Comparison of ENCODE assay signal across 8 cellular contexts in the genomic region with DNA sequence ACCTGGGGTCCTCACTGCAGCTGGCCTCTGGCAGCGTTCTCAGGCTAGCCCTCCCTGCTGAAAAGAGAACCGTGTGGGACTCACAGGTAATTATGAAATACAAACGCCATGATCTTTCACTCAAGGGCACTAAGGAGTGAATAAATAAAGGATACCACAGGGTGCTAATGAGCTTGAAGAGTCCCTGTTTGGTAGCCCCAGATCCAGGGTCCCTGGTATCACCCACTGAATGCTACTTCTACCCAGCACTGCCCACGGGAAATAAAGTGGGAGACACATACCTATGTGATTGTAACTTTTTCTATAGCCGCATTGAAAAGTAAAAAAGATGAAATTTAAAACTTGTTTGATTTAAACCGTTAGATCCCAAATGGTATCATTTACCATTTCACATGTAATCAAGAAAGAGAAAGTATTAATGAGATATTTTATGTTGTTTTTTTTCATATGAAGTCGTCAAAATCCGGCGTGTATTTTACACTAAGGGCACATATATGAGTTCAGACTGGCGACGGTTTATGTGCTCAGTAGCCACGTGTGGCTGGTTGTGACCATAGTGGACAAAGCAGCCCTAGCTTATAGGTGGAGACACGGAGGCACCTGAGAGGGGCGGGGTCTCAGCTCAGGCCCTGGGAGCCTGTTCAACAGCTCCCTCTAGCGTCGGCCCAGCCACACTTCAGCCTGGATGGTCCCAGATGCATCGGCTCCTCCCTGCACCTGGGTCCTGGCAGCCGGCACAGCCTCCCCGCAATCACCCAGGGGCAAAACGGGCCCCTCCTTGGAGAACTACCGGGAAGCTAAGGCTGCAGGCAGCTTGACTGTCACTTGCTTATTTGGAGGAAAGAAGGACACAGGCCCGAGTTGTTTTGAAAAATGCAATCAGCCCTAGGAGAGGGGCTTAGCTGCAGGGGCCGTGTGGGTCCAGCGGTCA. TPM values are rescaled to one million over a fixed set of nuclear protein-coding genes. Genes with fewer than 3 reads are reported as not detected.
DNase-seq lines count a peak whose midpoint lies in the region; ATAC-seq, FAIRE-seq and TF ChIP-seq lines count a peak whose summit lies in the region.

No MANE protein-coding gene starts in this region.

- peaks cover 0 to 14% of the 10 kb centered on the region in 2 experiments; a peak in 2 of 4 replicates for H3K79me1 ChIP-seq in IMR-90 (ENCODE audit: low read depth in 1 of 2, low read length in 2 of 2)

- H3K4me1 Mint-ChIP-seq in naive B cell = peaks cover 54 to 69% (median 67%) of the 10 kb centered on the region in 3 donors
- peaks cover 85% of the 10 kb centered on the region for H3K4me1 Mint-ChIP-seq in stimulated activated memory B cell treated with anti-CD40 and anti-IgM and Interleukin-4, amounts not matched to agents 10 μg/mL and 1 μg/mL and 100 μg/mL, for 72 hours

- dilution Hi-C loops in IMR-90 (cut with HindIII; ENCODE audit: low sequenced_read_pairs, unreplicated experiment) = no loop called here

- WGBS in IMR-90 (ENCODE audit: extremely low coverage in 2 of 2, insufficient read length in 1 of 2), 2 experiments = 7% methylated on average over 10 of the region's 24 CpGs; no CpG with 5 or more reads in 1 of the 2 experiments

- H3K9me3 Mint-ChIP-seq in naive B cell = peaks cover 0 to 3% (median 0%) of the 10 kb centered on the region in 7 donors
- peaks cover 6% of the 10 kb centered on the region for H3K9me3 Mint-ChIP-seq in stimulated activated memory B cell treated with anti-CD40 and anti-IgM and Interleukin-4, amounts not matched to agents 10 μg/mL and 1 μg/mL and 100 μg/mL, for 72 hours

- no peak overlapping the region for H4K91ac ChIP-seq in IMR-90 (ENCODE audit: insufficient read depth, low read depth, low read length)

- H3K9ac ChIP-seq in IMR-90 (ENCODE audit: low read depth, low read length) (no peak overlapping the region), OCI-LY1 (ENCODE audit: low read length) (peak overlapping the region; percentile 8; the same call in 1 of the 2 replicates)

- peaks cover 9% of the 10 kb centered on the region; the same call in 1 of the 2 replicates for H3K9me1 ChIP-seq in IMR-90 (ENCODE audit: insufficient read depth, low read length)

- no peaks in the 10 kb centered on the region for H3K27me3 Mint-ChIP-seq in naive B cell
- no peaks in the 10 kb centered on the region for H3K27me3 Mint-ChIP-seq in stimulated activated memory B cell treated with anti-CD40 and anti-IgM and Interleukin-4, amounts not matched to agents 10 μg/mL and 1 μg/mL and 100 μg/mL, for 72 hours

- 0 out of 2 replicates have a peak overlapping the region, but pooled peaks have one; percentile 54 for H2BK20ac ChIP-seq in IMR-90 (ENCODE audit: low read depth, low read length)

- intact Hi-C loops in IMR-90 (cut with micrococcal nuclease) = loop anchor here (1.0 to 10.0 kb wide), 4 partner anchors 105 to 334 kb away; no protein-coding TSS in a partner anchor

- H2AK9ac ChIP-seq in IMR-90 (replicated peaks; ENCODE audit: low read depth, low read length, poor library complexity) = peak overlapping the region; percentile 62

- peaks cover 4 to 12% of the 10 kb centered on the region in 2 donors for H3K36me3 Mint-ChIP-seq in naive B cell
- H3K36me3 Mint-ChIP-seq in stimulated activated memory B cell treated with anti-CD40 and anti-IgM and Interleukin-4, amounts not matched to agents 10 μg/mL and 1 μg/mL and 100 μg/mL, for 72 hours = peaks cover 15% of the 10 kb centered on the region

- peak overlapping the region; percentile 59 to 93 (median 84) for H3K4me3 Mint-ChIP-seq in naive B cell
- peak overlapping the region; percentile 69 for H3K4me3 Mint-ChIP-seq in stimulated activated memory B cell treated with anti-CD40 and anti-IgM and Interleukin-4, amounts not matched to agents 10 μg/mL and 1 μg/mL and 100 μg/mL, for 72 hours

- no peak overlapping the region; the same call in none of the 2 replicates for H2AK5ac ChIP-seq in IMR-90 (ENCODE audit: low read depth, low read length)

- peak overlapping the region; percentile 69 for H2AFZ ChIP-seq in IMR-90 (replicated peaks; ENCODE audit: low read length, poor library complexity)
- no peak overlapping the region for H2AFZ ChIP-seq in OCI-LY1 (ENCODE audit: low read length)

- H3K23ac ChIP-seq in IMR-90 (ENCODE audit: low read depth, low read length) = no peak overlapping the region

- no peak overlapping the region for H3K56ac ChIP-seq in IMR-90 (ENCODE audit: extremely low read depth, insufficient read depth, low read length)

- no peaks in the 10 kb centered on the region for H3K79me2 ChIP-seq in OCI-LY1 (ENCODE audit: insufficient read depth, low read length)

- H3K27me3 ChIP-seq in IMR-90 (ENCODE audit: control insufficient read depth, insufficient read depth, low read length) (no peaks in the 10 kb centered on the region), OCI-LY1 (ENCODE audit: insufficient read depth, low read length) (no peaks in the 10 kb centered on the region)

- in situ Hi-C loops in IMR-90 (cut with MboI; ENCODE audit: low sequenced_read_pairs) = loop anchor here (10.0 kb wide), 1 partner anchor 264 kb away; no protein-coding TSS in a partner anchor

- H2BK15ac ChIP-seq in IMR-90 (ENCODE audit: low read depth, low read length) = no peak overlapping the region

- H4K20me1 ChIP-seq in IMR-90 (ENCODE audit: insufficient read depth, low read length) = peaks cover 16% of the 10 kb centered on the region
- no peaks in the 10 kb centered on the region for H4K20me1 ChIP-seq in OCI-LY1 (ENCODE audit: insufficient read depth, low read length)

- H3K27ac ChIP-seq in IMR-90 (ENCODE audit: insufficient read depth, low read length) (no peak overlapping the region), OCI-LY1 (ENCODE audit: low read depth, low read length, poor library complexity, severe bottlenecking) (peak overlapping the region; percentile 99)

- H3K4me3 ChIP-seq in IMR-90 (ENCODE audit: insufficient read depth, low read depth, low read length) = no peak overlapping the region
- H3K4me3 ChIP-seq in OCI-LY1 (ENCODE audit: low read depth, low read length, poor library complexity, severe bottlenecking) = peak overlapping the region; percentile 7

- H3K18ac ChIP-seq in IMR-90 (ENCODE audit: low read depth, low read length) = no peak overlapping the region

- H3K4me2 ChIP-seq in IMR-90 (ENCODE audit: low read depth, low read length) (peak overlapping the region; percentile 79), OCI-LY1 (ENCODE audit: low read length) (peak overlapping the region; percentile 40)

- TF ChIP-seq CTCF in D721Med (IDR thresholded peaks at IDR 0.05; ENCODE audit: insufficient read depth, missing control alignments) (peak; percentile 89), IMR-90 (conservative IDR thresholded peaks at IDR 0.05; ENCODE audit: low read depth, low read length) (peak; percentile 94), OCI-LY1 (IDR thresholded peaks at IDR 0.05; ENCODE audit: low read length) (peak; percentile 90)

- H2BK5ac ChIP-seq in IMR-90 (ENCODE audit: low read depth, low read length, poor library complexity, severe bottlenecking) = no peak overlapping the region

- no peak overlapping the region for H2BK120ac ChIP-seq in IMR-90 (ENCODE audit: low read depth, low read length)

- BruUV-seq in IMR-90 (replicated peaks; lab: Mats Ljungman, UMichigan) = no TSS peak

- no peak overlapping the region for H4K5ac ChIP-seq in IMR-90 (ENCODE audit: low read depth, low read length)

- H3K4me1 ChIP-seq in IMR-90 (ENCODE audit: control insufficient read depth, insufficient read depth, low read length) (peaks cover 23% of the 10 kb centered on the region), OCI-LY1 (ENCODE audit: insufficient read depth, low read length, severe bottlenecking) (peaks cover 56% of the 10 kb centered on the region)

- DNase-seq in D721Med (ENCODE audit: insufficient read length, low spot score) (peak; percentile 87), IMR-90 (peak; percentile 64), activated T-cell treated with anti-CD3 and anti-CD28 coated beads for 1 hour (ENCODE audit: low read depth) (peak; percentile 75), erythroblast (lab: John Stamatoyannopoulos, UW) (peak; percentile 74 to 87), naive B cell (peak; percentile 80)

- no peak for FAIRE-seq in D721Med (lab: Jason Lieb, UNC)

- CTCF ChIA-PET in IMR-90 (lab: Yijun Ruan, JAX) = interaction anchor here (0.6 to 2.3 kb wide), 26 partner anchors 8 to 475 kb away, joined by 3 to 13 read pairs (median 3); partner anchors contain the start of gene HPCAL1

- no peak overlapping the region for H3K14ac ChIP-seq in IMR-90 (replicated peaks; ENCODE audit: low read depth, low read length)

- H3K27ac Mint-ChIP-seq in naive B cell = peak overlapping the region; percentile 92 to 98 (median 96)
- peak overlapping the region; percentile 77 for H3K27ac Mint-ChIP-seq in stimulated activated memory B cell treated with anti-CD40 and anti-IgM and Interleukin-4, amounts not matched to agents 10 μg/mL and 1 μg/mL and 100 μg/mL, for 72 hours

- peaks cover 4% of the 10 kb centered on the region; the same call in 1 of the 2 replicates for H3F3A ChIP-seq in OCI-LY1 (ENCODE audit: insufficient read depth, low read length)

- ATAC-seq in GM21515 (IDR thresholded peaks at IDR 0.05; ENCODE audit: unreplicated experiment) = peak; percentile 60
- peak; percentile 73 for ATAC-seq in IMR-90 (ENCODE audit: low read depth)
- ATAC-seq in naive B cell (ENCODE audit: low read depth in 2 of 2) = peak; percentile 57
- ATAC-seq in stimulated activated memory B cell treated with anti-CD40 and anti-IgM and Interleukin-4, amounts not matched to agents 10 μg/mL and 1 μg/mL and 100 μg/mL, for 72 hours = peak; percentile 80

- H3K4ac ChIP-seq in IMR-90 (ENCODE audit: low read depth, low read length) = no peak overlapping the region

- TF ChIP-seq POLR2A in IMR-90 (IDR thresholded peaks at IDR 0.05; ENCODE audit: low read depth, low read length) (no peak), erythroblast (IDR thresholded peaks at IDR 0.05; ENCODE audit: low read length) (no peak)

- POLR2A ChIA-PET in IMR-90 (lab: Charles Lee; ENCODE audit: unreplicated experiment) = no interaction called here

- TF ChIP-seq RAD21 in IMR-90 (IDR thresholded peaks at IDR 0.05; ENCODE audit: low read length) = peak; percentile 95

- H3K36me3 ChIP-seq in IMR-90 (ENCODE audit: control insufficient read depth, insufficient read depth, low read length) (no peaks in the 10 kb centered on the region), OCI-LY1 (ENCODE audit: insufficient read depth, low read length) (no peaks in the 10 kb centered on the region)

- H3K9me2 ChIP-seq in OCI-LY1 (ENCODE audit: low read depth, low read length) = no peaks in the 10 kb centered on the region

- H3K9me3 ChIP-seq in IMR-90 (ENCODE audit: control insufficient read depth, insufficient read depth, low read length) (no peaks in the 10 kb centered on the region), OCI-LY1 (ENCODE audit: low read length) (no peaks in the 10 kb centered on the region)

- H4K8ac ChIP-seq in IMR-90 (ENCODE audit: low read depth in 2 of 2, low read length in 2 of 2) = no peak overlapping the region

RNA-seq across cellular contexts. Expression of gene ODC1, which starts 39.2 kb away (rescaled TPM):
- total RNA-seq in IMR-90 (2012; rRNA removed) = 204 and 251 TPM in 2 replicates
- polyA plus RNA-seq in IMR-90 (2012; rRNA removed) (103 and 117 TPM in 2 replicates), naive B cell (ENCODE audit: low read depth in 6 of 6) (100 to 1,000 TPM; 142 to 202 (median 165) TPM)
- 55.7 and 87.1 TPM in 2 replicates for polyA plus RNA-seq in IMR-90 (2012; cell fraction: cytosol; rRNA removed)
- polyA plus RNA-seq in IMR-90 (2012; cell fraction: nucleus; rRNA removed; ENCODE audit: low replicate concordance) = 43.7 and 137 TPM in 2 replicates
